Comparison of ENCODE assay signal across 19 cellular contexts in the genomic region with DNA sequence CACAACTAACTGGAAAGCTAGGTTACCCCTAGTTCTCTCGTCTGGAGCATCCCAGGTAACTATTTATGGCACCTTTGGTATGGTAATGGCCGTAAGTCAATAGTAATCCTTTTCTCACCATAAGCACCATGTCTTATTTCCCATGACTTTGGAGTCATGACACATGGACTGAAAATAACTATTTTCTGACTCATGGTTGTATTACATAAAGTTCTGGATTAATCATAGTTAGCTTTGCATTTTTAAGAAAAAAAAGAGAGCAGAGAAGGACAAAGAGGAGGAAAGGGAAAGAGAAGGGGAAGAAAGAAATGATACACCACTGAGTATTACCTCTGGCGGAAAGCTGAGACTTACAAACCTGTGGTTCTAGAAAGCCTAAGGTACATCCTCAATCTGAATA.
DNase-seq lines count a peak whose midpoint lies in the region; ATAC-seq and TF ChIP-seq lines count a peak whose summit lies in the region.
"Had no signal": no experiment of that assay in that cellular context is flagged by ENCODE, and none has a peak within 500 bp of the region (broad histone marks: within the 10 kb centered on the region; RNA-seq: fewer than 3 reads in every experiment).

No MANE protein-coding gene starts in this region.

- TF ChIP-seq CTCF in fibroblast of the aortic adventitia (IDR thresholded peaks at IDR 0.05; ENCODE audit: insufficient read depth, low read length): no peak
- TF ChIP-seq CTCF in thoracic aorta (IDR thresholded peaks at IDR 0.05): no peak
- TF ChIP-seq CTCF in suprapubic skin (IDR thresholded peaks at IDR 0.05): no peak

- in situ Hi-C loops in GM23248 (cut with MboI): no loop called here

- peak overlapping the region; percentile 36; the same call in 1 of the 2 replicates for H3K27ac ChIP-seq in GM23248
- no peak overlapping the region for H3K27ac ChIP-seq in thoracic aorta
- H3K27ac ChIP-seq in suprapubic skin: no peak overlapping the region
- H3K27ac ChIP-seq: cardiac muscle cell, hepatocyte, PC-9, VCaP had no signal

- H3K4me1 Mint-ChIP-seq in activated T-helper 17 cell treated with anti-CD3 and anti-CD28 coated beads, Interleukin-2, amount 50 U/mL, for 72 hours: no peaks in the 10 kb centered on the region
- H3K4me1 Mint-ChIP-seq: IgD-negative memory B cell; naive thymus-derived CD4-positive, alpha-beta T cell had no signal

- H3K9me3 ChIP-seq in GM23248 (ENCODE audit: low read depth) (no peaks in the 10 kb centered on the region), thoracic aorta (peaks cover 3% of the 10 kb centered on the region), suprapubic skin (no peaks in the 10 kb centered on the region)

- no peak for TF ChIP-seq POLR2A in suprapubic skin (IDR thresholded peaks at IDR 0.05)

- peak overlapping the region; percentile 30 for H3K4me2 ChIP-seq in GM23248 (ENCODE audit: unreplicated experiment)
- H3K4me2 ChIP-seq: hepatocyte, PC-9 had no signal

- no peaks in the 10 kb centered on the region for H3K79me2 ChIP-seq in GM23248 (ENCODE audit: insufficient read depth)
- H3K79me2 ChIP-seq: hepatocyte had no signal

- no peak for TF ChIP-seq EP300 in suprapubic skin (IDR thresholded peaks at IDR 0.05)

- H3K36me3 ChIP-seq in GM23248 (ENCODE audit: low read depth) (no peaks in the 10 kb centered on the region), thoracic aorta (no peaks in the 10 kb centered on the region), suprapubic skin (no peaks in the 10 kb centered on the region)
- H3K36me3 ChIP-seq: cardiac muscle cell had no signal

- no peak overlapping the region for H3K27ac Mint-ChIP-seq in activated T-helper 17 cell treated with anti-CD3 and anti-CD28 coated beads, Interleukin-2, amount 50 U/mL, for 72 hours
- H3K27ac Mint-ChIP-seq: IgD-negative memory B cell; naive thymus-derived CD4-positive, alpha-beta T cell had no signal

- DNase-seq in GM23248 (peak; percentile 84), amniotic stem cell (lab: John Stamatoyannopoulos, UW) (peak; percentile 2), fibroblast of the aortic adventitia (ENCODE audit: low read depth) (peak; percentile 74), thoracic aorta (ENCODE audit: low spot score) (no peak), NCI-H1105 (lab: John Stamatoyannopoulos, UW) (no peak), suprapubic skin (ENCODE audit: low spot score in 2 of 2) (no peak)
- DNase-seq: activated CD8-positive, alpha-beta memory T cell treated with anti-CD3 and anti-CD28 coated beads for 24 hours; activated effector memory CD4-positive, alpha-beta T cell treated with anti-CD3 and anti-CD28 coated beads, Interleukin-2, amount 50 U/mL, for 16 hours; GF-D8; naive thymus-derived CD4-positive, alpha-beta T cell; NCI-H1417; NCI-H526; stimulated activated CD4-positive, alpha-beta T cell treated with anti-CD3 and anti-CD28 coated beads, Interleukin-1b, Interleukin-23, amount 100 ng/mL, for 48 hours had no signal

- H3K4me3 ChIP-seq in GM23248 (no peak overlapping the region), fibroblast of the aortic adventitia (ENCODE audit: low read depth, low read length) (no peak overlapping the region), thoracic aorta (no peak overlapping the region), suprapubic skin (no peak overlapping the region)
- H3K4me3 ChIP-seq: cardiac muscle cell, hepatocyte, PC-9 had no signal

- H3K4me1 ChIP-seq in GM23248 (ENCODE audit: insufficient read depth): peaks cover 12% of the 10 kb centered on the region
- H3K4me1 ChIP-seq in thoracic aorta (ENCODE audit: control insufficient read depth in 1 of 2, low read depth in 2 of 2): no peaks in the 10 kb centered on the region
- H3K4me1 ChIP-seq in suprapubic skin: no peaks in the 10 kb centered on the region

- H4K20me1 ChIP-seq in GM23248 (ENCODE audit: insufficient read depth): no peaks in the 10 kb centered on the region

- peak; percentile 36 for ATAC-seq in thoracic aorta (ENCODE audit: insufficient number of reproducible peaks, low FRiP score, low read depth)
- no peak for ATAC-seq in activated T-helper 17 cell treated with anti-CD3 and anti-CD28 coated beads, Interleukin-2, amount 50 U/mL, for 72 hours (replicated peaks)
- ATAC-seq: naive thymus-derived CD4-positive, alpha-beta T cell had no signal

- no peaks in the 10 kb centered on the region for H3F3A ChIP-seq in GM23248 (ENCODE audit: insufficient read depth)

- H2AFZ ChIP-seq in GM23248: no peak overlapping the region
- H2AFZ ChIP-seq: hepatocyte, PC-9 had no signal

- 34 to 35% methylated on average over 3 of the region's 3 CpGs for WGBS in GM23248 (ENCODE audit: low coverage in 1 of 2, low lambda C conversion rate in 2 of 2, missing lambda C conversion rate in 2 of 2), 2 experiments
- 78% methylated on average over 3 of the region's 3 CpGs for WGBS in suprapubic skin

- no peaks in the 10 kb centered on the region for H3K27me3 ChIP-seq in GM23248 (replicated peaks; ENCODE audit: insufficient read depth)
- H3K27me3 ChIP-seq in thoracic aorta (replicated peaks; ENCODE audit: insufficient read depth): no peaks in the 10 kb centered on the region
- no peaks in the 10 kb centered on the region for H3K27me3 ChIP-seq in suprapubic skin
- H3K27me3 ChIP-seq: cardiac muscle cell, hepatocyte had no signal

- 0 out of 2 replicates have a peak overlapping the region, but pooled peaks have one; percentile 19 for H3K9ac ChIP-seq in GM23248

- no peaks in the 10 kb centered on the region for H3K36me3 Mint-ChIP-seq in activated T-helper 17 cell treated with anti-CD3 and anti-CD28 coated beads, Interleukin-2, amount 50 U/mL, for 72 hours (ENCODE audit: low read depth)
- H3K36me3 Mint-ChIP-seq: IgD-negative memory B cell had no signal

- no peaks in the 10 kb centered on the region for H3K9me2 ChIP-seq in GM23248 (ENCODE audit: insufficient read depth)

- H3K27me3 Mint-ChIP-seq in activated T-helper 17 cell treated with anti-CD3 and anti-CD28 coated beads, Interleukin-2, amount 50 U/mL, for 72 hours: peaks cover 28% of the 10 kb centered on the region

- no peaks in the 10 kb centered on the region for H3K9me3 Mint-ChIP-seq in activated T-helper 17 cell treated with anti-CD3 and anti-CD28 coated beads, Interleukin-2, amount 50 U/mL, for 72 hours

- H3K4me3 Mint-ChIP-seq in activated T-helper 17 cell treated with anti-CD3 and anti-CD28 coated beads, Interleukin-2, amount 50 U/mL, for 72 hours: no peak overlapping the region
- H3K4me3 Mint-ChIP-seq: IgD-negative memory B cell; naive thymus-derived CD4-positive, alpha-beta T cell had no signal

Comparison
In these comparisons a context has a peak if more than half of its experiments do, and no peak if none do; other contexts are left out.
1. DNase-seq: peak in GM23248 (single experiment), amniotic stem cell (single experiment) and fibroblast of the aortic adventitia (single experiment); none in thoracic aorta (single experiment), NCI-H1105 (single experiment) and suprapubic skin (0 of 2).